In genomic region chr5:95620870-95621838, GRCh38 we compare ENCODE assay signal across 8 cellular contexts. TPM values are rescaled to one million over a fixed set of nuclear protein-coding genes. Genes with fewer than 3 reads are reported as not detected.
DNase-seq lines count a peak whose midpoint lies in the region; ATAC-seq lines count a peak whose summit lies in the region.

No MANE protein-coding gene starts in this region.

- intact Hi-C loops in posterior cingulate gyrus (cut with DNase I): no loop called here

- peak overlapping the region; percentile 84 for H3K27ac Mint-ChIP-seq in activated T-helper 17 cell treated with anti-CD3 and anti-CD28 coated beads, Interleukin-2, amount 50 U/mL, for 72 hours

- DNase-seq in NCI-H1436 (lab: John Stamatoyannopoulos, UW) (peak; percentile 29), NCI-H1436 treated with DMSO at 0.1 percent for 48 hours (lab: John Stamatoyannopoulos, UW) (no peak), NCI-H748 treated with DMSO at 0.1 percent for 48 hours (lab: John Stamatoyannopoulos, UW) (peak; percentile 43), germinal center (ENCODE audit: low spot score) (peak; percentile 46), posterior cingulate gyrus (peak in 9 of 10 donors; percentile 16 to 90 (median 34)), inferior parietal cortex (ENCODE audit: extremely low spot score) (no peak)

- peak; percentile 33 for ATAC-seq in HG02870 (IDR thresholded peaks at IDR 0.05; ENCODE audit: unreplicated experiment)
- peak; percentile 66 for ATAC-seq in activated T-helper 17 cell treated with anti-CD3 and anti-CD28 coated beads, Interleukin-2, amount 50 U/mL, for 72 hours (replicated peaks)

- H3K9me3 Mint-ChIP-seq in activated T-helper 17 cell treated with anti-CD3 and anti-CD28 coated beads, Interleukin-2, amount 50 U/mL, for 72 hours: peaks cover 8% of the 10 kb centered on the region

- peak overlapping the region; percentile 85 for H3K4me3 Mint-ChIP-seq in activated T-helper 17 cell treated with anti-CD3 and anti-CD28 coated beads, Interleukin-2, amount 50 U/mL, for 72 hours

- no peaks in the 10 kb centered on the region for H3K36me3 Mint-ChIP-seq in activated T-helper 17 cell treated with anti-CD3 and anti-CD28 coated beads, Interleukin-2, amount 50 U/mL, for 72 hours (ENCODE audit: low read depth)

- no peaks in the 10 kb centered on the region for H3K27me3 Mint-ChIP-seq in activated T-helper 17 cell treated with anti-CD3 and anti-CD28 coated beads, Interleukin-2, amount 50 U/mL, for 72 hours

- peaks cover 41% of the 10 kb centered on the region for H3K4me1 Mint-ChIP-seq in activated T-helper 17 cell treated with anti-CD3 and anti-CD28 coated beads, Interleukin-2, amount 50 U/mL, for 72 hours

RNA-seq across cellular contexts. Expression of gene GPR150, which starts 1.3 kb away (rescaled TPM):
- total RNA-seq in activated T-helper 17 cell treated with anti-CD3 and anti-CD28 coated beads, Interleukin-2, amount 50 U/mL, for 72 hours: under 1 TPM; 0.35 to 0.61 TPM

RNA-seq across cellular contexts. Expression of gene RFESD, which starts 25.4 kb away (rescaled TPM):
- 1 to 10 TPM; 4.2 to 9.3 TPM for total RNA-seq in activated T-helper 17 cell treated with anti-CD3 and anti-CD28 coated beads, Interleukin-2, amount 50 U/mL, for 72 hours

Comparison
In these comparisons a context has a peak if more than half of its experiments do, and no peak if none do; other contexts are left out.
1. DNase-seq: peak in NCI-H1436 (single experiment), NCI-H748 treated with DMSO at 0.1 percent for 48 hours (single experiment), germinal center (single experiment) and posterior cingulate gyrus (9 of 10); none in NCI-H1436 treated with DMSO at 0.1 percent for 48 hours (single experiment) and inferior parietal cortex (single experiment).